2 cellular contexts compared by ENCODE assay signal in the genomic region with DNA sequence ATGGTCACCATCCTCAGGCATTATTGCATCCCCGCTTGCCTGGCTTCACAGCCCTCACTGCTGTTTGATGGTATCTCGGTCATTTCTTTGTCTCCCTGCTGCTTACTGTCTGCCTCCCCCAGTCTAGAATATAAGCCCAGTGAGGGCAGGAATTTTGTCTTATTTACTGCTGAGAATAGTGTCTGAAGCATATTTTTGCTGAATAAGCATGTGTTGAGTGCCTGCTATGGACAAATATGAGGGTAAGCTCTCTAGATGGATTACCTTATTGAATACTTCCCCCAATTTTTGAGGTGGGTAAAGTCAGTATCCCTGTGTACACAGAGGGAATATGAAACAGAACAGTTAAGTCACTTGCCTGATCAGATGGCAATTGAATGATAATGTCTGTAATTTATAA.
TF ChIP-seq lines count a peak whose summit lies in the region.

No MANE protein-coding gene starts in this region.

TF ChIP-seq in IMR-90, 13 proteins besides CTCF, POLR2A, EP300 and RAD21:
- TF ChIP-seq RCOR1 (IDR thresholded peaks at IDR 0.05; ENCODE audit: insufficient replicate concordance, low read length): no peak
- no peak for TF ChIP-seq MXI1 (IDR thresholded peaks at IDR 0.05; ENCODE audit: borderline replicate concordance, low read depth, low read length)
- TF ChIP-seq MAFK (IDR thresholded peaks at IDR 0.05; ENCODE audit: low read depth, low read length): peak; percentile 79
- TF ChIP-seq USF2 (IDR thresholded peaks at IDR 0.05; ENCODE audit: low read depth, low read length): no peak
- TF ChIP-seq RFX5 (IDR thresholded peaks at IDR 0.05; ENCODE audit: low read depth, low read length): no peak

TF ChIP-seq in K562, 482 proteins besides CTCF, POLR2A, EP300 and RAD21:
- TF ChIP-seq MCM3 (IDR thresholded peaks at IDR 0.05) (no peak), PTTG1 (tag; IDR thresholded peaks at IDR 0.05; ENCODE audit: low read depth) (no peak), ZNF75A (CRISPR knock-in tag; IDR thresholded peaks at IDR 0.05) (no peak), STAT5B (CRISPR knock-in tag; IDR thresholded peaks at IDR 0.05) (no peak), MEIS2 (IDR thresholded peaks at IDR 0.05; ENCODE audit: partially characterized antibody) (no peak), MAFK (IDR thresholded peaks at IDR 0.05; ENCODE audit: low read length) (peak; percentile 55), CEBPG (CRISPR knock-in tag; IDR thresholded peaks at IDR 0.05) (no peak), CEBPG (tag; conservative IDR thresholded peaks at IDR 0.05 in 1 of 2, IDR thresholded peaks at IDR 0.05 in 1 of 2) (no peak), POLR2AphosphoS5 (IDR thresholded peaks at IDR 0.05; ENCODE audit: control insufficient read depth, insufficient read depth, low read depth, low read length) (no peak), SIN3B (IDR thresholded peaks at IDR 0.05; ENCODE audit: low read depth) (no peak), CCNT2 (IDR thresholded peaks at IDR 0.05; ENCODE audit: borderline replicate concordance, extremely low read depth, insufficient read length, low read depth, low read length) (no peak), C11orf30 (IDR thresholded peaks at IDR 0.05; ENCODE audit: low read depth) (peak; percentile 64), ETV1 (tag; conservative IDR thresholded peaks at IDR 0.05; ENCODE audit: low read depth) (no peak), ATF3 (IDR thresholded peaks at IDR 0.05) (no peak), ATF3 (CRISPR knock-in tag; conservative IDR thresholded peaks at IDR 0.05) (no peak), FOSL1 (tag; conservative IDR thresholded peaks at IDR 0.05) (no peak), CHCHD3 (CRISPR knock-in tag; IDR thresholded peaks at IDR 0.05) (no peak), ZNF316 (IDR thresholded peaks at IDR 0.05) (peak; percentile 80), HDAC1 (IDR thresholded peaks at IDR 0.05) (no peak), SREBF2 (CRISPR knock-in tag; IDR thresholded peaks at IDR 0.05) (no peak), PYGO2 (tag; IDR thresholded peaks at IDR 0.05) (no peak), BRD4 (IDR thresholded peaks at IDR 0.05) (no peak), MAFG (tag; conservative IDR thresholded peaks at IDR 0.05) (peak; percentile 49; the same call in 1 of the 2 replicates), MAFF (IDR thresholded peaks at IDR 0.05; ENCODE audit: low read length) (peak; percentile 49)
